Comparison of ENCODE assay signal across 30 cellular contexts in the genomic region with DNA sequence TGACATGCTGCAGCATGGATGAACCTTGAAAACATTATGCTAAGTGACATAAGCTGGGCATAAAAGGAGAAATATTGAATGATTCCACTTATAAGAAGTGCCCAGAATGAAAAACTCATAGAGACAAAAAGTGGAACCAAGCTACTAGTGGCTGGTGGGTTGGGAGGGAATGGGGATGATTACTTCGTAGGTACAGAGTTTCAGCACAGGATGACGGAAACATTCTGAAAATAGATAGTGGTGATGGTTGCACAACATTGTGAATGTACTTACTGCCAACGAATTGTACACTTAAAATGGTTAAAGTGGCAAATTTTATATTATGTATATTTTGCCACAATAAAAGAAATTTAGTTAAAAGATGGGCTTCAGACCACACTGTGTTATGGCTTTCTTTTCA.
"Had no signal": no experiment of that assay in that cellular context is flagged by ENCODE, and none has a peak within 500 bp of the region (broad histone marks: within the 10 kb centered on the region; RNA-seq: fewer than 3 reads in every experiment).

No MANE protein-coding gene starts in this region.

- H3K9me3 ChIP-seq: neutrophil, thyroid gland, vagina had no signal

- H3K4me1 Mint-ChIP-seq: activated CD4-positive, alpha-beta T cell treated with anti-CD3 and anti-CD28 coated beads, Interleukin-2, amount 10 ng/mL, durations not matched to agents 24 days and 14 days; mesothelial cell of epicardium; naive B cell; stimulated activated memory B cell treated with anti-CD40 and anti-IgM and Interleukin-4, amounts not matched to agents 10 μg/mL and 1 μg/mL and 100 μg/mL, for 72 hours; stimulated activated naive CD8-positive, alpha-beta T cell treated with anti-CD3 and anti-CD28 coated beads, Interleukin-15, amount 100 ng/mL, for 72 hours had no signal

- H3K27ac Mint-ChIP-seq: activated CD4-positive, alpha-beta memory T cell treated with anti-CD3 and anti-CD28 coated beads for 36 hours; activated CD4-positive, alpha-beta T cell treated with anti-CD3 and anti-CD28 coated beads, Interleukin-2, amount 10 ng/mL, durations not matched to agents 24 days and 14 days; mesothelial cell of epicardium; naive B cell; nephron progenitor cell; progenitor cell of endocrine pancreas; stimulated activated memory B cell treated with anti-CD40 and anti-IgM and Interleukin-4, amounts not matched to agents 10 μg/mL and 1 μg/mL and 100 μg/mL, for 72 hours; stimulated activated naive CD8-positive, alpha-beta T cell treated with anti-CD3 and anti-CD28 coated beads, Interleukin-15, amount 100 ng/mL, for 72 hours had no signal

- ATAC-seq: stimulated activated memory B cell treated with anti-CD40 and anti-IgM and Interleukin-4, amounts not matched to agents 10 μg/mL and 1 μg/mL and 100 μg/mL, for 72 hours; stimulated activated naive CD8-positive, alpha-beta T cell treated with anti-CD3 and anti-CD28 coated beads, Interleukin-15, amount 100 ng/mL, for 72 hours had no signal

- H3K27ac ChIP-seq: esophagus muscularis mucosa, left ventricle myocardium inferior, neutrophil, sigmoid colon, thyroid gland, upper lobe of left lung, vagina had no signal

- H3K27me3 ChIP-seq: thyroid gland, upper lobe of left lung, vagina had no signal

- H3K4me1 ChIP-seq: esophagus muscularis mucosa, sigmoid colon, thyroid gland, upper lobe of left lung, vagina had no signal

- H3K36me3 ChIP-seq: esophagus muscularis mucosa, left ventricle myocardium inferior, neutrophil, sigmoid colon, thyroid gland, upper lobe of left lung, vagina had no signal

- H3K36me3 Mint-ChIP-seq: mesothelial cell of epicardium; stimulated activated memory B cell treated with anti-CD40 and anti-IgM and Interleukin-4, amounts not matched to agents 10 μg/mL and 1 μg/mL and 100 μg/mL, for 72 hours had no signal

- DNase-seq: activated CD4-positive, alpha-beta memory T cell treated with anti-CD3 and anti-CD28 coated beads for 36 hours; activated CD4-positive, alpha-beta T cell treated with anti-CD3 and anti-CD28 coated beads, Interleukin-2, amount 10 ng/mL, durations not matched to agents 24 days and 14 days; activated CD4-positive, CD25-positive, alpha-beta regulatory T cell treated with anti-CD3 and anti-CD28 coated beads, Interleukin-2, amount 50 U/mL, for 72 hours; activated CD8-positive, alpha-beta memory T cell treated with anti-CD3 and anti-CD28 coated beads, Interleukin-2, amount 50 U/mL, for 4 hours; activated gamma-delta T cell; activated naive CD4-positive, alpha-beta T cell treated with anti-CD3 and anti-CD28 coated beads, Interleukin-2, amount 50 U/mL, for 16 hours; activated T-cell treated with anti-CD3 and anti-CD28 coated beads, Interleukin-2, amount 50 U/mL, for 1 hour; amygdala; caudate nucleus; cortex of kidney; foreskin melanocyte; left ventricle myocardium inferior; naive B cell; nephron progenitor cell; retina; sigmoid colon; small intestine; stimulated activated CD4-positive, alpha-beta T cell treated with anti-CD3 and anti-CD28 coated beads, Interleukin-4, amount 100 ng/mL, for 4 hours; stimulated activated CD8-positive, alpha-beta memory T cell treated with anti-CD3 and anti-CD28 coated beads, Interleukin-4, amount 100 ng/mL, for 48 hours; stimulated activated naive CD8-positive, alpha-beta T cell treated with anti-CD3 and anti-CD28 coated beads, Interleukin-15, amount 100 ng/mL, for 72 hours; substantia nigra; T1000; thyroid gland; upper lobe of left lung had no signal

- H3K4me3 Mint-ChIP-seq: activated CD4-positive, alpha-beta memory T cell treated with anti-CD3 and anti-CD28 coated beads for 36 hours; activated CD4-positive, alpha-beta T cell treated with anti-CD3 and anti-CD28 coated beads, Interleukin-2, amount 10 ng/mL, durations not matched to agents 24 days and 14 days; mesothelial cell of epicardium; naive B cell; nephron progenitor cell; stimulated activated memory B cell treated with anti-CD40 and anti-IgM and Interleukin-4, amounts not matched to agents 10 μg/mL and 1 μg/mL and 100 μg/mL, for 72 hours; stimulated activated naive CD8-positive, alpha-beta T cell treated with anti-CD3 and anti-CD28 coated beads, Interleukin-15, amount 100 ng/mL, for 72 hours had no signal

- H3K4me3 ChIP-seq: esophagus muscularis mucosa, left ventricle myocardium inferior, sigmoid colon, thyroid gland, upper lobe of left lung, vagina had no signal
